ENCODE assay signal across 8 cellular contexts in the genomic region with DNA sequence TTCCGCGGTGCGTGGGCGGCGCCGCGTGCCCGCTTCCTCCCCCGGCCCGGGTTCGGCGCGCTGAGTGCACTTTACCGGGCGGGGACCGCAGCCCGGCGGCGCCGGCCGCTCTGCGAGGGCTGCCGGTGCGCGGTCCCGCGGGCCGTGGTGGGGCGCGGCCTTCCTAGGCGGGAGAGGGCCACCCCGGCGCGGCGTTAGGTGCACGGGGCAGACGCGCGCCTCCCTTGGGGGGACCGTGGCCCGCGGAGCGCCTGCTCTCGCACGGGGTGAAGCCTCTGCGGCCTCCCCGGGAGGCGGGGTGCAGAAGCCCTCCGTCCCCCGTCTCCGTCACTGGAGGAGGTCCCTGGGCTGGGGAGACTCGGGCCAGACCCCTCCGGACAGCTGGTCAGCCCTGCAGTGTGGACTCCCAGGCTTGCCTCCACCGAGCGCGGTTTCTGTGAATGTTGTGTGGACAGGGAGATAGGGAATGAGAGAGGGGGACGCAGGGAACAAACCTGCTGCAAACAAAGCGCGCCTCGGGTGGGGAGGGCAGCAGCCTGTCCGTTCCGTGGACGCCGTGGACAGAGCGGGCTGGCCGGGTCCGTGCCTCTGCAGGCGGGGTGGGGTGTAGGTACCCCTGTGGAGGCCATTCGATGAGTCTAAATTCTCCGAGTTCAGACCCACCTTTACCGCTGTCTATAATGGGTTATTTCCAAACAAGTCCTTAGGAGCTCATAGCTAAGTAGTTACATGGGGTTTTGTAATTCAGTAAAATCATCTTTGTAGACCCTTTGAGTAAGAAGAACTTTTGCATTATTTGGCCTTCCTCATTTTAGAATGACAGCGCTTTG. TPM values are rescaled to one million over a fixed set of nuclear protein-coding genes. Genes with fewer than 3 reads are reported as not detected.
DNase-seq lines count a peak whose midpoint lies in the region; ATAC-seq and TF ChIP-seq lines count a peak whose summit lies in the region.

No MANE protein-coding gene starts in this region.

- H3K27ac Mint-ChIP-seq in osteocyte (ENCODE audit: unreplicated experiment), result peak overlapping the region; percentile 65

- H3K9me3 ChIP-seq in BLaER1 (peaks cover 26% of the 10 kb centered on the region), WERI-Rb-1 (ENCODE audit: severe bottlenecking) (peaks cover 7% of the 10 kb centered on the region)

- no peak for TF ChIP-seq CTCF in WERI-Rb-1 (IDR thresholded peaks at IDR 0.05; ENCODE audit: low read depth, low read length)
- no peak for TF ChIP-seq CTCF in fibroblast of villous mesenchyme (IDR thresholded peaks at IDR 0.05; ENCODE audit: insufficient read depth, low read depth, low read length)
- no peak for TF ChIP-seq CTCF in osteocyte (IDR thresholded peaks at IDR 0.05)

- peaks cover 34% of the 10 kb centered on the region for H3K4me1 Mint-ChIP-seq in osteocyte (ENCODE audit: unreplicated experiment)

- H3K27ac ChIP-seq in BLaER1 (peak overlapping the region; percentile 84), WERI-Rb-1 (peak overlapping the region; percentile 98)

- H3K36me3 ChIP-seq in BLaER1 (peaks cover 42% of the 10 kb centered on the region), WERI-Rb-1 (peaks cover 59% of the 10 kb centered on the region)

- H3K27me3 ChIP-seq in BLaER1 (no peaks in the 10 kb centered on the region), WERI-Rb-1 (ENCODE audit: insufficient read depth, low read depth, severe bottlenecking) (no peaks in the 10 kb centered on the region)

- H3K9ac ChIP-seq in BLaER1, result peak overlapping the region; percentile 91

- H3K27me3 Mint-ChIP-seq in osteocyte (ENCODE audit: unreplicated experiment), result no peaks in the 10 kb centered on the region

- H3K4me2 ChIP-seq in BLaER1, result peak overlapping the region; percentile 99

- H3K9me3 Mint-ChIP-seq in osteocyte (ENCODE audit: unreplicated experiment), result no peaks in the 10 kb centered on the region

- ATAC-seq in GM19025 (IDR thresholded peaks at IDR 0.05; ENCODE audit: low read depth, unreplicated experiment) (peak; percentile 22), HG03342 (IDR thresholded peaks at IDR 0.05; ENCODE audit: unreplicated experiment) (peak; percentile 25), HG02763 (IDR thresholded peaks at IDR 0.05; ENCODE audit: unreplicated experiment) (no peak)

- peaks cover 3% of the 10 kb centered on the region for H3K36me3 Mint-ChIP-seq in osteocyte (ENCODE audit: unreplicated experiment)

- peak overlapping the region; percentile 89 for H3K4me3 Mint-ChIP-seq in osteocyte (ENCODE audit: unreplicated experiment)

- H3K4me3 ChIP-seq in BLaER1 (peak overlapping the region; percentile 99), WERI-Rb-1 (ENCODE audit: low read depth, low read length) (peak overlapping the region; percentile 95), fibroblast of villous mesenchyme (ENCODE audit: low read depth, low read length) (peak overlapping the region; percentile 78)

- peaks cover 23% of the 10 kb centered on the region for H3K4me1 ChIP-seq in BLaER1

- peaks cover 48% of the 10 kb centered on the region for H4K20me1 ChIP-seq in BLaER1

- DNase-seq in WERI-Rb-1 (peak; percentile 51), fibroblast of villous mesenchyme (ENCODE audit: low read depth) (peak; percentile 43), osteocyte (ENCODE audit: extremely low spot score, unreplicated experiment) (no peak), NCI-H2029 (lab: John Stamatoyannopoulos, UW) (no peak)

RNA-seq across cellular contexts. Expression of a gene that starts 0.7 kb away (rescaled TPM):
- total RNA-seq in fibroblast of villous mesenchyme, result 22.5 and 29.6 TPM in 2 replicates
- total RNA-seq in osteocyte, result 74.0 and 75.7 TPM in 2 replicates

RNA-seq across cellular contexts. Expression of a gene that starts 17.2 kb away (rescaled TPM):
- total RNA-seq in fibroblast of villous mesenchyme (2.2 and 2.9 TPM in 2 replicates), osteocyte (22.9 and 25.2 TPM in 2 replicates)

RNA-seq across cellular contexts. Expression of a gene that starts 36.1 kb away (rescaled TPM):
- 11.2 and 12.2 TPM in 2 replicates for total RNA-seq in fibroblast of villous mesenchyme
- 31.7 and 33.0 TPM in 2 replicates for total RNA-seq in osteocyte

RNA-seq across cellular contexts. Expression of a gene that starts 54.1 kb away (rescaled TPM):
- total RNA-seq in fibroblast of villous mesenchyme, result 3.9 and 7.3 TPM in 2 replicates
- 13.4 and 14.7 TPM in 2 replicates for total RNA-seq in osteocyte

Comparison
In these comparisons a context has a peak if more than half of its experiments do, and no peak if none do; other contexts are left out.
1. DNase-seq: peak in WERI-Rb-1 (single experiment) and fibroblast of villous mesenchyme (single experiment); none in osteocyte (single experiment) and NCI-H2029 (single experiment).
2. Peak in every context shown above with its lines, with median percentiles within 50 percentile points of each other: H3K4me3 ChIP-seq.